Comparison of ENCODE assay signal across 10 cellular contexts in genomic region chr9:91245432-91246313, GRCh38.
DNase-seq lines count a peak whose midpoint lies in the region; ATAC-seq and TF ChIP-seq lines count a peak whose summit lies in the region.
"Had no signal": no experiment of that assay in that cellular context is flagged by ENCODE, and none has a peak within 500 bp of the region (broad histone marks: within the 10 kb centered on the region; RNA-seq: fewer than 3 reads in every experiment).

No MANE protein-coding gene starts in this region.

- 54 to 72% methylated on average over 6 to 8 of the region's 8 CpGs for WGBS in transverse colon (ENCODE audit: low coverage in 1 of 2), 2 donors

- ATAC-seq in DND-41 (ENCODE audit: insufficient read depth, low read depth), result 0 out of 3 replicates have a peak, but pooled peaks have one; percentile 24

- TF ChIP-seq CTCF in DND-41 (IDR thresholded peaks at IDR 0.05; ENCODE audit: borderline replicate concordance, extremely low read depth, low read length, poor library complexity, severe bottlenecking) (no peak), HFFc6 (IDR thresholded peaks at IDR 0.05) (no peak), transverse colon (IDR thresholded peaks at IDR 0.05) (no peak)

- H3K27ac Mint-ChIP-seq in HFFc6, result peak overlapping the region; percentile 76
- peak overlapping the region; percentile 79 for H3K27ac Mint-ChIP-seq in activated T-helper 1 cell treated with anti-CD3 and anti-CD28 coated beads, Interleukin-12 subunit alpha, Interleukin-12 subunit beta, Interleukin-2, Interleukin-4 antibody, amounts not matched to agents 30 ng/mL and 10 ng/mL and 1 ng/mL, durations not matched to agents 14 hours and 24 hours and 36 hours

- H3K27me3 Mint-ChIP-seq in HFFc6 (ENCODE audit: insufficient read depth), result no peaks in the 10 kb centered on the region
- H3K27me3 Mint-ChIP-seq in activated T-helper 1 cell treated with anti-CD3 and anti-CD28 coated beads, Interleukin-12 subunit alpha, Interleukin-12 subunit beta, Interleukin-2, Interleukin-4 antibody, amounts not matched to agents 30 ng/mL and 10 ng/mL and 1 ng/mL, durations not matched to agents 14 hours and 24 hours and 36 hours (ENCODE audit: insufficient read depth), result no peaks in the 10 kb centered on the region

- H3K79me2 ChIP-seq in DND-41 (ENCODE audit: insufficient read depth, low read length), result no peaks in the 10 kb centered on the region
- H3K79me2 ChIP-seq: parathyroid adenoma had no signal

- in situ Hi-C loops in transverse colon (cut with MboI; ENCODE audit: low pct_ligation_motif_present in 1 of 4, low pct_unique_long_range_greater_than_20kb in 1 of 4, low sequenced_read_pairs in 3 of 4), result no loop called here

- H3K4me1 Mint-ChIP-seq in HFFc6 (ENCODE audit: low read depth), result peaks cover 39% of the 10 kb centered on the region
- H3K4me1 Mint-ChIP-seq in activated T-helper 1 cell treated with anti-CD3 and anti-CD28 coated beads, Interleukin-12 subunit alpha, Interleukin-12 subunit beta, Interleukin-2, Interleukin-4 antibody, amounts not matched to agents 30 ng/mL and 10 ng/mL and 1 ng/mL, durations not matched to agents 14 hours and 24 hours and 36 hours (ENCODE audit: low read depth), result peaks cover 56% of the 10 kb centered on the region

- H3K9me3 Mint-ChIP-seq in HFFc6, result no peaks in the 10 kb centered on the region
- no peaks in the 10 kb centered on the region for H3K9me3 Mint-ChIP-seq in activated T-helper 1 cell treated with anti-CD3 and anti-CD28 coated beads, Interleukin-12 subunit alpha, Interleukin-12 subunit beta, Interleukin-2, Interleukin-4 antibody, amounts not matched to agents 30 ng/mL and 10 ng/mL and 1 ng/mL, durations not matched to agents 14 hours and 24 hours and 36 hours

- TF ChIP-seq EP300 in transverse colon (IDR thresholded peaks at IDR 0.05; ENCODE audit: low read depth), result no peak

- H3K4me1 ChIP-seq in DND-41 (ENCODE audit: insufficient read depth, low read length) (no peaks in the 10 kb centered on the region), transverse colon (peaks cover 0 to 7% (median 0%) of the 10 kb centered on the region in 4 donors)

- no peaks in the 10 kb centered on the region for H3K9me3 ChIP-seq in DND-41 (ENCODE audit: insufficient read depth, low read length, severe bottlenecking)
- H3K9me3 ChIP-seq in transverse colon, result no peaks in the 10 kb centered on the region
- H3K9me3 ChIP-seq: heart right ventricle had no signal

- no peaks in the 10 kb centered on the region for H3K27me3 ChIP-seq in DND-41 (ENCODE audit: insufficient read depth, low read length, poor library complexity)
- H3K27me3 ChIP-seq in transverse colon, result no peaks in the 10 kb centered on the region
- H3K27me3 ChIP-seq: heart right ventricle had no signal

- H3K9ac ChIP-seq in DND-41 (ENCODE audit: low read depth, low read length), result no peak overlapping the region
- H3K9ac ChIP-seq: parathyroid adenoma had no signal

- no peak for TF ChIP-seq POLR2A in transverse colon (IDR thresholded peaks at IDR 0.05)

- intact Hi-C loops in activated T-helper 1 cell treated with anti-CD3 and anti-CD28 coated beads, Interleukin-12 subunit alpha, Interleukin-12 subunit beta, Interleukin-2, Interleukin-4 antibody, amounts not matched to agents 30 ng/mL and 10 ng/mL and 1 ng/mL, durations not matched to agents 14 hours and 24 hours and 36 hours (cut with micrococcal nuclease), result loop anchor here (1.0 to 2.0 kb wide), 4 partner anchors 37 to 197 kb away; no protein-coding TSS in a partner anchor
- intact Hi-C loops in transverse colon (cut with DNase I; ENCODE audit: low total_unique reads), result no loop called here

- H3K36me3 ChIP-seq in DND-41 (ENCODE audit: insufficient read depth, low read length) (no peaks in the 10 kb centered on the region), transverse colon (no peaks in the 10 kb centered on the region)

- H3K4me2 ChIP-seq in DND-41 (ENCODE audit: insufficient read depth, low read length), result no peak overlapping the region

- H3K4me3 Mint-ChIP-seq in HFFc6, result 0 out of 2 replicates have a peak overlapping the region, but pooled peaks have one; percentile 27
- no peak overlapping the region for H3K4me3 Mint-ChIP-seq in activated T-helper 1 cell treated with anti-CD3 and anti-CD28 coated beads, Interleukin-12 subunit alpha, Interleukin-12 subunit beta, Interleukin-2, Interleukin-4 antibody, amounts not matched to agents 30 ng/mL and 10 ng/mL and 1 ng/mL, durations not matched to agents 14 hours and 24 hours and 36 hours

- H3K4me3 ChIP-seq in DND-41 (ENCODE audit: low read depth in 1 of 2, low read length in 2 of 2) (no peak overlapping the region), transverse colon (no peak overlapping the region)
- H3K4me3 ChIP-seq: heart right ventricle had no signal

- H3K27ac ChIP-seq in DND-41 (ENCODE audit: low read length) (no peak overlapping the region), transverse colon (no peak overlapping the region)
- H3K27ac ChIP-seq: parathyroid adenoma had no signal

- H2AFZ ChIP-seq in DND-41 (ENCODE audit: low read depth, low read length), result no peak overlapping the region
- H2AFZ ChIP-seq: parathyroid adenoma had no signal

- no peaks in the 10 kb centered on the region for H4K20me1 ChIP-seq in DND-41 (ENCODE audit: insufficient read depth, low read length)

- H3K36me3 Mint-ChIP-seq in HFFc6 (ENCODE audit: low read depth), result no peaks in the 10 kb centered on the region
- peaks cover 29% of the 10 kb centered on the region for H3K36me3 Mint-ChIP-seq in activated T-helper 1 cell treated with anti-CD3 and anti-CD28 coated beads, Interleukin-12 subunit alpha, Interleukin-12 subunit beta, Interleukin-2, Interleukin-4 antibody, amounts not matched to agents 30 ng/mL and 10 ng/mL and 1 ng/mL, durations not matched to agents 14 hours and 24 hours and 36 hours (ENCODE audit: low read depth)

- DNase-seq in DND-41 (no peak), HFFc6 (no peak), iris pigment epithelial cell (ENCODE audit: low read depth) (peak; percentile 34), transverse colon (no peak), iPS-NIHi11 (ENCODE audit: low spot score) (no peak), cerebellum (ENCODE audit: low spot score) (no peak)
- DNase-seq in activated T-helper 1 cell treated with anti-CD3 and anti-CD28 coated beads, Interleukin-12 subunit alpha, Interleukin-12 subunit beta, Interleukin-2, Interleukin-4 antibody, amounts not matched to agents 30 ng/mL and 10 ng/mL and 1 ng/mL, durations not matched to agents 14 hours and 24 hours and 36 hours (ENCODE audit: low spot score), result peak; percentile 6
- DNase-seq in central memory CD4-positive, alpha-beta T cell, result no peak
- DNase-seq: heart right ventricle had no signal

Comparison
In these comparisons a context has a peak if more than half of its experiments do, and no peak if none do; other contexts are left out.
1. DNase-seq: peak in activated T-helper 1 cell treated with anti-CD3 and anti-CD28 coated beads, Interleukin-12 subunit alpha, Interleukin-12 subunit beta, Interleukin-2, Interleukin-4 antibody, amounts not matched to agents 30 ng/mL and 10 ng/mL and 1 ng/mL, durations not matched to agents 14 hours and 24 hours and 36 hours (single experiment) and iris pigment epithelial cell (single experiment); none in DND-41 (single experiment), HFFc6 (single experiment), transverse colon (single experiment), iPS-NIHi11 (single experiment), cerebellum (single experiment) and central memory CD4-positive, alpha-beta T cell (single experiment).